In the genomic region with DNA sequence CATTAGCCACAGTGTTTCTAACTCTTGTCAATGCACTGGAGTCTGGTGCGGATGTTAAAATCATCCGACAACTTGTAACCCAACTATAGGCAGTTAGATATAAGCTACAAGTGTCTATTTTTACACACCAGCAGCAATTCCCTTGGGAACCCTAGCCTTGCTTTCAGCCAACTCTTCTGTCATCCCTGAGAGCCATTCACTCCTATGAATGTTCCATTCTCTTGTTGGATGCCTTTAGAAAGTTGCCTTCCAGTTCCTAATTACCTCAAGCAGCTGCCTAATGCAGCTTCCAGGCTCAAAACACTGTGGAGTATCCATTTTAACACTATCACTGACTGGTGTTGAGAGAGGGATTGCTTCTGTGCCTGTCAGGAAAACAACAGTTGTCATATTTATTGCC, we compare ENCODE assay signal across 21 cellular contexts.
"Had no signal": no experiment of that assay in that cellular context is flagged by ENCODE, and none has a peak within 500 bp of the region (broad histone marks: within the 10 kb centered on the region; RNA-seq: fewer than 3 reads in every experiment).

No MANE protein-coding gene starts in this region.

- ATAC-seq: effector memory CD8-positive, alpha-beta T cell; esophagus mucosa; gastrocnemius medialis; left lung; right lobe of liver; stimulated activated memory B cell treated with anti-CD40 and anti-IgM and Interleukin-4, amounts not matched to agents 10 μg/mL and 1 μg/mL and 100 μg/mL, for 72 hours had no signal

- DNase-seq: activated CD4-positive, alpha-beta T cell treated with anti-CD3 and anti-CD28 coated beads for 1 hour; activated CD4-positive, alpha-beta T cell treated with anti-CD3 and anti-CD28 coated beads, Interleukin-2, amount 50 U/mL, for 1 hour; activated naive CD4-positive, alpha-beta T cell; activated naive CD8-positive, alpha-beta T cell treated with anti-CD3 and anti-CD28 coated beads for 36 hours; activated T-cell treated with anti-CD3 and anti-CD28 coated beads, Interleukin-2, amount 50 U/mL, for 24 hours; dorsolateral prefrontal cortex; effector memory CD8-positive, alpha-beta T cell; gastrocnemius medialis; hippocampal formation; kidney glomerular epithelial cell; left lung; nephron progenitor cell; occipital lobe; right lobe of liver; small intestine; stimulated activated CD4-positive, alpha-beta T cell treated with anti-CD3 and anti-CD28 coated beads, Interleukin-15, amount 100 ng/mL, for 24 hours; stomach; T-helper 9 cell; transverse colon had no signal
